Comparison of ENCODE assay signal across 18 cellular contexts in genomic region chr11:62875698-62876483, GRCh38. TPM values are rescaled to one million over a fixed set of nuclear protein-coding genes. Genes with fewer than 3 reads are reported as not detected.
A peak's percentile ranks its signal among the peaks of the same experiment; 100 is the strongest.
DNase-seq lines count a peak whose midpoint lies in the region; ATAC-seq and TF ChIP-seq lines count a peak whose summit lies in the region.
"Had no signal": no experiment of that assay in that cellular context is flagged by ENCODE, and none has a peak within 500 bp of the region (broad histone marks: within the 10 kb centered on the region; RNA-seq: fewer than 3 reads in every experiment).

No MANE protein-coding gene starts in this region.

- no TSS peak for BruUV-seq in Calu3 (replicated peaks; lab: Mats Ljungman, UMichigan)

- H3K27ac ChIP-seq in WERI-Rb-1: peak overlapping the region; percentile 67

- DNase-seq in Calu3 (peak; percentile 43), WERI-Rb-1 (no peak), left lobe of liver (ENCODE audit: low spot score) (no peak), GM03348 (ENCODE audit: low spot score) (no peak), cerebellar nuclear complex (lab: John Stamatoyannopoulos, UW) (no peak)
- no peak for DNase-seq in stimulated activated CD4-positive, alpha-beta T cell treated with anti-CD3 and anti-CD28 coated beads, Interleukin-1b, Interleukin-23, amount 100 ng/mL, for 48 hours
- DNase-seq: activated naive CD8-positive, alpha-beta T cell treated with anti-CD3 and anti-CD28 coated beads for 36 hours; activated T-cell treated with anti-CD3 and anti-CD28 coated beads, Interleukin-2, amount 50 U/mL, for 24 hours; effector memory CD8-positive, alpha-beta T cell; GF-D8; MG63; NCI-H187 treated with DMSO at 0.1 percent for 48 hours had no signal

- H3K27me3 ChIP-seq in WERI-Rb-1 (ENCODE audit: insufficient read depth, low read depth, severe bottlenecking): no peaks in the 10 kb centered on the region
- H3K27me3 ChIP-seq: MG63 had no signal

- H3K27me3 Mint-ChIP-seq in Calu3 (ENCODE audit: unreplicated experiment): no peaks in the 10 kb centered on the region
- H3K27me3 Mint-ChIP-seq: activated T-cell treated with anti-CD3 and anti-CD28 coated beads, Interleukin-2, amount 50 U/mL, for 24 hours; effector memory CD8-positive, alpha-beta T cell; stimulated activated naive CD8-positive, alpha-beta T cell treated with anti-CD3 and anti-CD28 coated beads, Interleukin-15, Interleukin-2, amounts not matched to agents 100 ng/mL and 50 ng/mL, for 24 hours had no signal

- ATAC-seq in left lobe of liver: peak; percentile 7
- ATAC-seq: effector memory CD8-positive, alpha-beta T cell had no signal

- no peak overlapping the region for H3K4me3 ChIP-seq in WERI-Rb-1 (ENCODE audit: low read depth, low read length)
- H3K4me3 ChIP-seq: HAP-1, MG63 had no signal

- peaks cover 44% of the 10 kb centered on the region for H3K36me3 Mint-ChIP-seq in Calu3 (ENCODE audit: insufficient read depth, unreplicated experiment)

- H3K4me3 Mint-ChIP-seq in Calu3 (ENCODE audit: low read depth, unreplicated experiment): no peak overlapping the region
- H3K4me3 Mint-ChIP-seq: activated naive CD8-positive, alpha-beta T cell treated with anti-CD3 and anti-CD28 coated beads for 36 hours; activated T-cell treated with anti-CD3 and anti-CD28 coated beads, Interleukin-2, amount 50 U/mL, for 24 hours; effector memory CD8-positive, alpha-beta T cell; stimulated activated naive CD8-positive, alpha-beta T cell treated with anti-CD3 and anti-CD28 coated beads, Interleukin-15, Interleukin-2, amounts not matched to agents 100 ng/mL and 50 ng/mL, for 24 hours had no signal

- intact Hi-C loops in Calu3 (cut with micrococcal nuclease; ENCODE audit: unreplicated experiment): loop anchor here (5.0 kb wide), 1 partner anchor 89 kb away; the partner anchor contains the start of gene TMEM179B

- peaks cover 37% of the 10 kb centered on the region for H3K4me1 Mint-ChIP-seq in Calu3 (ENCODE audit: low read depth, unreplicated experiment)

- CTCF ChIA-PET in Calu3 (lab: Charles Lee): interaction anchor here (0.6 to 1.2 kb wide), 3 partner anchors 11 to 89 kb away, joined by 3 read pairs; no protein-coding TSS in a partner anchor

- TF ChIP-seq CTCF in Calu3 (IDR thresholded peaks at IDR 0.05; ENCODE audit: unreplicated experiment): no peak
- 0 out of 2 replicates have a peak, but pooled peaks have one; percentile 15 for TF ChIP-seq CTCF in WERI-Rb-1 (IDR thresholded peaks at IDR 0.05; ENCODE audit: low read depth, low read length)

- peak overlapping the region; percentile 28 for H3K27ac Mint-ChIP-seq in Calu3 (ENCODE audit: unreplicated experiment)
- H3K27ac Mint-ChIP-seq: activated naive CD8-positive, alpha-beta T cell treated with anti-CD3 and anti-CD28 coated beads for 36 hours; activated T-cell treated with anti-CD3 and anti-CD28 coated beads, Interleukin-2, amount 50 U/mL, for 24 hours; effector memory CD8-positive, alpha-beta T cell; stimulated activated naive CD8-positive, alpha-beta T cell treated with anti-CD3 and anti-CD28 coated beads, Interleukin-15, Interleukin-2, amounts not matched to agents 100 ng/mL and 50 ng/mL, for 24 hours had no signal

- H3K9me3 Mint-ChIP-seq in Calu3 (ENCODE audit: low read depth, unreplicated experiment): no peaks in the 10 kb centered on the region
- H3K9me3 Mint-ChIP-seq: activated naive CD8-positive, alpha-beta T cell treated with anti-CD3 and anti-CD28 coated beads for 36 hours; activated T-cell treated with anti-CD3 and anti-CD28 coated beads, Interleukin-2, amount 50 U/mL, for 24 hours; effector memory CD8-positive, alpha-beta T cell; stimulated activated naive CD8-positive, alpha-beta T cell treated with anti-CD3 and anti-CD28 coated beads, Interleukin-15, Interleukin-2, amounts not matched to agents 100 ng/mL and 50 ng/mL, for 24 hours had no signal

- no peaks in the 10 kb centered on the region for H3K9me3 ChIP-seq in WERI-Rb-1 (ENCODE audit: severe bottlenecking)
- H3K9me3 ChIP-seq: HAP-1, MG63 had no signal

- peaks cover 87% of the 10 kb centered on the region for H3K36me3 ChIP-seq in WERI-Rb-1

RNA-seq across cellular contexts. Expression of gene SLC3A2, which starts 4.8 kb away (rescaled TPM):
- 410 and 444 TPM in 2 replicates for total RNA-seq in Calu3 (2022)
- 64.8 TPM for total RNA-seq in left lobe of liver

RNA-seq across cellular contexts. Expression of gene WDR74, which starts 36.5 kb away (rescaled TPM):
- 87.7 and 97.4 TPM in 2 replicates for total RNA-seq in Calu3 (2022)
- total RNA-seq in left lobe of liver: 20.5 TPM

RNA-seq across cellular contexts. Expression of gene TEX54, which starts 43.2 kb away (rescaled TPM):
- total RNA-seq in Calu3 (2022) (not detected in 2 replicates), left lobe of liver (not detected)
- total RNA-seq: activated naive CD8-positive, alpha-beta T cell treated with anti-CD3 and anti-CD28 coated beads for 36 hours; cardiac septum; fibroblast of villous mesenchyme; lower leg skin; NCI-H460 had no signal

RNA-seq across cellular contexts. Expression of gene STX5, which starts 44.0 kb away (rescaled TPM):
- total RNA-seq in Calu3 (2022) (38.3 and 39.2 TPM in 2 replicates), left lobe of liver (23.8 TPM)

RNA-seq across cellular contexts. Expression of gene CHRM1, which starts 45.3 kb away (rescaled TPM):
- total RNA-seq in Calu3 (2022): not detected in 2 replicates
- not detected for total RNA-seq in left lobe of liver
- total RNA-seq: activated naive CD8-positive, alpha-beta T cell treated with anti-CD3 and anti-CD28 coated beads for 36 hours; cardiac septum; fibroblast of villous mesenchyme; NCI-H460 had no signal
